ENCODE assay signal across 24 cellular contexts in genomic region chr17:19549746-19550623, GRCh38. TPM values are rescaled to one million over a fixed set of nuclear protein-coding genes. Genes with fewer than 3 reads are reported as not detected.
"Had no signal": no experiment of that assay in that cellular context is flagged by ENCODE, and none has a peak within 500 bp of the region (broad histone marks: within the 10 kb centered on the region; RNA-seq: fewer than 3 reads in every experiment).

No MANE protein-coding gene starts in this region.

- ATAC-seq: lower lobe of right lung; stimulated activated naive B cell treated with anti-CD40 and anti-IgM and Interleukin-4, amounts not matched to agents 10 μg/mL and 1 μg/mL and 100 μg/mL, for 72 hours; T-helper 17 cell had no signal

- H3K36me3 Mint-ChIP-seq: immature natural killer cell; naive B cell; stimulated activated naive B cell treated with anti-CD40 and anti-IgM and Interleukin-4, amounts not matched to agents 10 μg/mL and 1 μg/mL and 100 μg/mL, for 72 hours had no signal

- DNase-seq: activated CD4-positive, alpha-beta T cell treated with anti-CD3 and anti-CD28 coated beads for 4 hours; activated CD4-positive, alpha-beta T cell treated with anti-CD3 and anti-CD28 coated beads, Interleukin-2, amount 50 U/mL, for 48 hours; activated CD4-positive, CD25-positive, alpha-beta regulatory T cell; activated gamma-delta T cell; activated naive CD4-positive, alpha-beta T cell treated with anti-CD3 and anti-CD28 coated beads, Interleukin-2, amount 50 U/mL, for 16 hours; activated T-cell treated with anti-CD3 and anti-CD28 coated beads, Interleukin-2, amount 50 U/mL, for 48 hours; caudate nucleus; effector CD4-positive, alpha-beta T cell; foreskin melanocyte; immature natural killer cell; kidney glomerular epithelial cell; lower lobe of right lung; naive B cell; occipital lobe; retina; stimulated activated CD4-positive, alpha-beta T cell treated with anti-CD3 and anti-CD28 coated beads, Interleukin-2, amount 100 ng/mL, for 48 hours; stimulated activated CD8-positive, alpha-beta memory T cell treated with anti-CD3 and anti-CD28 coated beads, Interleukin-4, amount 100 ng/mL, for 48 hours; stimulated activated naive B cell treated with anti-CD40 and anti-IgM and Interleukin-4, amounts not matched to agents 10 μg/mL and 1 μg/mL and 100 μg/mL, for 72 hours; T-helper 17 cell; trophoblast cell had no signal

- H3K27me3 ChIP-seq: vagina had no signal

- H3K27me3 Mint-ChIP-seq: brain; dendritic cell treated with granulocyte-macrophage colony-stimulating factor and Interleukin-4, amounts not matched to agents 40 ng/mL and 50 ng/mL, for 4 days had no signal

- H3K9me3 Mint-ChIP-seq: brain; dendritic cell treated with granulocyte-macrophage colony-stimulating factor and Interleukin-4, amounts not matched to agents 40 ng/mL and 50 ng/mL, for 4 days; immature natural killer cell; neural crest cell; stimulated activated naive B cell treated with anti-CD40 and anti-IgM and Interleukin-4, amounts not matched to agents 10 μg/mL and 1 μg/mL and 100 μg/mL, for 72 hours had no signal

- H3K27ac ChIP-seq: lower lobe of right lung had no signal

- H3K4me3 Mint-ChIP-seq: brain; dendritic cell treated with granulocyte-macrophage colony-stimulating factor and Interleukin-4, amounts not matched to agents 40 ng/mL and 50 ng/mL, for 4 days; immature natural killer cell; naive B cell; neural crest cell; stimulated activated naive B cell treated with anti-CD40 and anti-IgM and Interleukin-4, amounts not matched to agents 10 μg/mL and 1 μg/mL and 100 μg/mL, for 72 hours; T-helper 17 cell had no signal

- H3K9me3 ChIP-seq: lower lobe of right lung, vagina had no signal

- H3K36me3 ChIP-seq: lower lobe of right lung had no signal

- H3K27ac Mint-ChIP-seq: brain; dendritic cell treated with granulocyte-macrophage colony-stimulating factor and Interleukin-4, amounts not matched to agents 40 ng/mL and 50 ng/mL, for 4 days; immature natural killer cell; naive B cell; stimulated activated naive B cell treated with anti-CD40 and anti-IgM and Interleukin-4, amounts not matched to agents 10 μg/mL and 1 μg/mL and 100 μg/mL, for 72 hours; T-helper 17 cell had no signal

- H3K4me1 Mint-ChIP-seq: brain, immature natural killer cell, neural crest cell had no signal

- H3K4me3 ChIP-seq: lower lobe of right lung, vagina had no signal

RNA-seq across cellular contexts. Expression of gene SLC47A1, which starts 16.3 kb away (rescaled TPM):
- total RNA-seq: T-helper 17 cell had no signal
